ENCODE assay signal across 1 cellular context in the genomic region with DNA sequence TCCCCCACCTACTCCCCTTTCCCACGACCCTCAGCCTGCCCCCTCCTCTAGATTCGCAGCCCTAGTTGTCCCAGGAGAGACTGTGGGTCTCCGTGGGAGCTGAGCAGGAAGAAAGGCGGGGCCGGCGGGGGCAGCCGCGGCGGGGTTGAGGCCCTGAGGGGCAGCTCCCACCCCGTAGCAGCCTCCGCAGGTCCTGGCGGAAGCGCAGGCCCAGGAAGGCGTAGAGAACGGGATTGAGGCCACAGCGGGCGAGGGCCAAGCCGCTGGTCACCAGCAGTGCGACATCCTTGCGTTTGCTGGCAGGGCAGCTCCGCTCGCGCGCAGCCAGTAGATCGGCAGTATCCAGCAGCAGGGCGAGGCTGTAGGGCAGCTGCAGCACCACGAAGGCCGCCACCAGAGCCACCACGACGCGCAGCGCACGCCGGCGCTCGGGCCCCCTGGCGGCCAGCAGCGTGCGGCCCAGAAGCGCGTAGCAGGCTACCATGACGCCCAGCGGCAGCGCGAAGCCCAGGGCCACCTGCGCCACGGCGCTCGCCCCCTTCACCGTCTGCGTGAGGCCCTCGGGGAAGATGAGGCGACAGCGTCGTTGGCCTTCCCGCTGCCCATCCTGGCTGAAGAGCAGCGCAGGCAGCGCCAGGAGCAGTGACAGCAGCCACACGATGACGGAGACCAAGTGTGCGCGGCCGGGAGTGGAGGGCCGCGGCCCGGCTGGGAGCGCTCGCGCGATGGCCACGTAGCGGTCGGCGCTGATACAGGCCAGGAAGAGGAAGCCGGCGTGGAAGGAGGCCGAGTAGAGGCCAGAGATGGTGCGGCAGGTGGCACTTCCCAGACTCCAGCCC.
A peak's percentile ranks its signal among the peaks of the same experiment; 100 is the strongest.
TF ChIP-seq lines count a peak whose summit lies in the region.

No MANE protein-coding gene starts in this region.

TF ChIP-seq in GM12878, 131 proteins besides CTCF, POLR2A, EP300 and RAD21 (continues in another document):
- peak; percentile 95 for TF ChIP-seq MEF2B (IDR thresholded peaks at IDR 0.05; ENCODE audit: partially characterized antibody, poor library complexity, severe bottlenecking)
- TF ChIP-seq NFXL1 (IDR thresholded peaks at IDR 0.05; ENCODE audit: borderline replicate concordance) = no peak
- TF ChIP-seq BCL11A (IDR thresholded peaks at IDR 0.05; ENCODE audit: low read depth, low read length) = no peak
- no peak for TF ChIP-seq NRF1 (conservative IDR thresholded peaks at IDR 0.05; ENCODE audit: low read depth, low read length)
- TF ChIP-seq ZNF622 (IDR thresholded peaks at IDR 0.05) = no peak
- TF ChIP-seq, protein P1, sequence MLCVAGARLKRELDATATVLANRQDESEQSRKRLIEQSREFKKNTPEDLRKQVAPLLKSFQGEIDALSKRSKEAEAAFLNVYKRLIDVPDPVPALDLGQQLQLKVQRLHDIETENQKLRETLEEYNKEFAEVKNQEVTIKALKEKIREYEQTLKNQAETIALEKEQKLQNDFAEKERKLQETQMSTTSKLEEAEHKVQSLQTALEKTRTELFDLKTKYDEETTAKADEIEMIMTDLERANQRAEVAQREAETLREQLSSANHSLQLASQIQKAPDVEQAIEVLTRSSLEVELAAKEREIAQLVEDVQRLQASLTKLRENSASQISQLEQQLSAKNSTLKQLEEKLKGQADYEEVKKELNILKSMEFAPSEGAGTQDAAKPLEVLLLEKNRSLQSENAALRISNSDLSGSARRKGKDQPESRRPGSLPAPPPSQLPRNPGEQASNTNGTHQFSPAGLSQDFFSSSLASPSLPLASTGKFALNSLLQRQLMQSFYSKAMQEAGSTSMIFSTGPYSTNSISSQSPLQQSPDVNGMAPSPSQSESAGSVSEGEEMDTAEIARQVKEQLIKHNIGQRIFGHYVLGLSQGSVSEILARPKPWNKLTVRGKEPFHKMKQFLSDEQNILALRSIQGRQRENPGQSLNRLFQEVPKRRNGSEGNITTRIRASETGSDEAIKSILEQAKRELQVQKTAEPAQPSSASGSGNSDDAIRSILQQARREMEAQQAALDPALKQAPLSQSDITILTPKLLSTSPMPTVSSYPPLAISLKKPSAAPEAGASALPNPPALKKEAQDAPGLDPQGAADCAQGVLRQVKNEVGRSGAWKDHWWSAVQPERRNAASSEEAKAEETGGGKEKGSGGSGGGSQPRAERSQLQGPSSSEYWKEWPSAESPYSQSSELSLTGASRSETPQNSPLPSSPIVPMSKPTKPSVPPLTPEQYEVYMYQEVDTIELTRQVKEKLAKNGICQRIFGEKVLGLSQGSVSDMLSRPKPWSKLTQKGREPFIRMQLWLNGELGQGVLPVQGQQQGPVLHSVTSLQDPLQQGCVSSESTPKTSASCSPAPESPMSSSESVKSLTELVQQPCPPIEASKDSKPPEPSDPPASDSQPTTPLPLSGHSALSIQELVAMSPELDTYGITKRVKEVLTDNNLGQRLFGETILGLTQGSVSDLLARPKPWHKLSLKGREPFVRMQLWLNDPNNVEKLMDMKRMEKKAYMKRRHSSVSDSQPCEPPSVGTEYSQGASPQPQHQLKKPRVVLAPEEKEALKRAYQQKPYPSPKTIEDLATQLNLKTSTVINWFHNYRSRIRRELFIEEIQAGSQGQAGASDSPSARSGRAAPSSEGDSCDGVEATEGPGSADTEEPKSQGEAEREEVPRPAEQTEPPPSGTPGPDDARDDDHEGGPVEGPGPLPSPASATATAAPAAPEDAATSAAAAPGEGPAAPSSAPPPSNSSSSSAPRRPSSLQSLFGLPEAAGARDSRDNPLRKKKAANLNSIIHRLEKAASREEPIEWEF (IDR thresholded peaks at IDR 0.05; ENCODE audit: insufficient replicate concordance, low read depth, low read length) = peak; percentile 40
- TF ChIP-seq ETV6 (conservative IDR thresholded peaks at IDR 0.05 in 1 of 2, IDR thresholded peaks at IDR 0.05 in 1 of 2; ENCODE audit: borderline replicate concordance in 1 of 2, low read depth in 1 of 2) = 0 out of 4 replicates have a peak, but pooled peaks of 1 of the 2 experiments have one; percentile 22
- peak; percentile 99 for TF ChIP-seq GATAD2B (conservative IDR thresholded peaks at IDR 0.05; ENCODE audit: low read depth)
- TF ChIP-seq BMI1 (IDR thresholded peaks at IDR 0.05; ENCODE audit: borderline replicate concordance) = no peak
- TF ChIP-seq GABPA (IDR thresholded peaks at IDR 0.05; ENCODE audit: low read depth) = no peak
- peak; percentile 71 for TF ChIP-seq SIN3A (IDR thresholded peaks at IDR 0.05; ENCODE audit: low read depth, low read length)
- peak; percentile 32; the same call in 1 of the 2 replicates for TF ChIP-seq POLR2AphosphoS5 (IDR thresholded peaks at IDR 0.05; ENCODE audit: low read length)
- peak; percentile 79 for TF ChIP-seq NBN (IDR thresholded peaks at IDR 0.05)
- TF ChIP-seq, protein P2, sequence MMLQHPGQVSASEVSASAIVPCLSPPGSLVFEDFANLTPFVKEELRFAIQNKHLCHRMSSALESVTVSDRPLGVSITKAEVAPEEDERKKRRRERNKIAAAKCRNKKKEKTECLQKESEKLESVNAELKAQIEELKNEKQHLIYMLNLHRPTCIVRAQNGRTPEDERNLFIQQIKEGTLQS (IDR thresholded peaks at IDR 0.05; ENCODE audit: borderline replicate concordance, extremely low read depth, low read depth, low read length) = no peak
- no peak for TF ChIP-seq SIX5 (IDR thresholded peaks at IDR 0.05; ENCODE audit: low read depth, low read length, severe bottlenecking)
- TF ChIP-seq SUZ12 (IDR thresholded peaks at IDR 0.05; ENCODE audit: unreplicated experiment) = no peak
- TF ChIP-seq, protein P3, sequence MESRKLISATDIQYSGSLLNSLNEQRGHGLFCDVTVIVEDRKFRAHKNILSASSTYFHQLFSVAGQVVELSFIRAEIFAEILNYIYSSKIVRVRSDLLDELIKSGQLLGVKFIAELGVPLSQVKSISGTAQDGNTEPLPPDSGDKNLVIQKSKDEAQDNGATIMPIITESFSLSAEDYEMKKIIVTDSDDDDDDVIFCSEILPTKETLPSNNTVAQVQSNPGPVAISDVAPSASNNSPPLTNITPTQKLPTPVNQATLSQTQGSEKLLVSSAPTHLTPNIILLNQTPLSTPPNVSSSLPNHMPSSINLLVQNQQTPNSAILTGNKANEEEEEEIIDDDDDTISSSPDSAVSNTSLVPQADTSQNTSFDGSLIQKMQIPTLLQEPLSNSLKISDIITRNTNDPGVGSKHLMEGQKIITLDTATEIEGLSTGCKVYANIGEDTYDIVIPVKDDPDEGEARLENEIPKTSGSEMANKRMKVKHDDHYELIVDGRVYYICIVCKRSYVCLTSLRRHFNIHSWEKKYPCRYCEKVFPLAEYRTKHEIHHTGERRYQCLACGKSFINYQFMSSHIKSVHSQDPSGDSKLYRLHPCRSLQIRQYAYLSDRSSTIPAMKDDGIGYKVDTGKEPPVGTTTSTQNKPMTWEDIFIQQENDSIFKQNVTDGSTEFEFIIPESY (IDR thresholded peaks at IDR 0.05) = peak; percentile 93
- TF ChIP-seq BACH1 (IDR thresholded peaks at IDR 0.05; ENCODE audit: borderline replicate concordance) = peak; percentile 19
- TF ChIP-seq, protein P4, sequence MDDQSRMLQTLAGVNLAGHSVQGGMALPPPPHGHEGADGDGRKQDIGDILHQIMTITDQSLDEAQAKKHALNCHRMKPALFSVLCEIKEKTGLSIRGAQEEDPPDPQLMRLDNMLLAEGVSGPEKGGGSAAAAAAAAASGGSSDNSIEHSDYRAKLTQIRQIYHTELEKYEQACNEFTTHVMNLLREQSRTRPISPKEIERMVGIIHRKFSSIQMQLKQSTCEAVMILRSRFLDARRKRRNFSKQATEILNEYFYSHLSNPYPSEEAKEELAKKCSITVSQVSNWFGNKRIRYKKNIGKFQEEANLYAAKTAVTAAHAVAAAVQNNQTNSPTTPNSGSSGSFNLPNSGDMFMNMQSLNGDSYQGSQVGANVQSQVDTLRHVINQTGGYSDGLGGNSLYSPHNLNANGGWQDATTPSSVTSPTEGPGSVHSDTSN (IDR thresholded peaks at IDR 0.05; ENCODE audit: insufficient replicate concordance, low read depth, low read length) = no peak
- TF ChIP-seq, protein P5, sequence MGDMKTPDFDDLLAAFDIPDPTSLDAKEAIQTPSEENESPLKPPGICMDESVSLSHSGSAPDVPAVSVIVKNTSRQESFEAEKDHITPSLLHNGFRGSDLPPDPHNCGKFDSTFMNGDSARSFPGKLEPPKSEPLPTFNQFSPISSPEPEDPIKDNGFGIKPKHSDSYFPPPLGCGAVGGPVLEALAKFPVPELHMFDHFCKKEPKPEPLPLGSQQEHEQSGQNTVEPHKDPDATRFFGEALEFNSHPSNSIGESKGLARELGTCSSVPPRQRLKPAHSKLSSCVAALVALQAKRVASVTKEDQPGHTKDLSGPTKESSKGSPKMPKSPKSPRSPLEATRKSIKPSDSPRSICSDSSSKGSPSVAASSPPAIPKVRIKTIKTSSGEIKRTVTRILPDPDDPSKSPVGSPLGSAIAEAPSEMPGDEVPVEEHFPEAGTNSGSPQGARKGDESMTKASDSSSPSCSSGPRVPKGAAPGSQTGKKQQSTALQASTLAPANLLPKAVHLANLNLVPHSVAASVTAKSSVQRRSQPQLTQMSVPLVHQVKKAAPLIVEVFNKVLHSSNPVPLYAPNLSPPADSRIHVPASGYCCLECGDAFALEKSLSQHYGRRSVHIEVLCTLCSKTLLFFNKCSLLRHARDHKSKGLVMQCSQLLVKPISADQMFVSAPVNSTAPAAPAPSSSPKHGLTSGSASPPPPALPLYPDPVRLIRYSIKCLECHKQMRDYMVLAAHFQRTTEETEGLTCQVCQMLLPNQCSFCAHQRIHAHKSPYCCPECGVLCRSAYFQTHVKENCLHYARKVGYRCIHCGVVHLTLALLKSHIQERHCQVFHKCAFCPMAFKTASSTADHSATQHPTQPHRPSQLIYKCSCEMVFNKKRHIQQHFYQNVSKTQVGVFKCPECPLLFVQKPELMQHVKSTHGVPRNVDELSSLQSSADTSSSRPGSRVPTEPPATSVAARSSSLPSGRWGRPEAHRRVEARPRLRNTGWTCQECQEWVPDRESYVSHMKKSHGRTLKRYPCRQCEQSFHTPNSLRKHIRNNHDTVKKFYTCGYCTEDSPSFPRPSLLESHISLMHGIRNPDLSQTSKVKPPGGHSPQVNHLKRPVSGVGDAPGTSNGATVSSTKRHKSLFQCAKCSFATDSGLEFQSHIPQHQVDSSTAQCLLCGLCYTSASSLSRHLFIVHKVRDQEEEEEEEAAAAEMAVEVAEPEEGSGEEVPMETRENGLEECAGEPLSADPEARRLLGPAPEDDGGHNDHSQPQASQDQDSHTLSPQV (IDR thresholded peaks at IDR 0.05) = peak; percentile 93
- no peak for TF ChIP-seq RUNX3 (IDR thresholded peaks at IDR 0.05; ENCODE audit: low read length)
- peak; percentile 89 for TF ChIP-seq IKZF1 (conservative IDR thresholded peaks at IDR 0.05)
- TF ChIP-seq CREM (IDR thresholded peaks at IDR 0.05; ENCODE audit: low read depth) = peak; percentile 64; the same call in 1 of the 2 replicates
- no peak for TF ChIP-seq SUPT20H (IDR thresholded peaks at IDR 0.05; ENCODE audit: borderline replicate concordance, control insufficient read depth, low read depth, low read length)
- no peak for TF ChIP-seq STAT1 (conservative IDR thresholded peaks at IDR 0.05)
- no peak for TF ChIP-seq CHD2 (IDR thresholded peaks at IDR 0.05; ENCODE audit: borderline replicate concordance, low read depth, low read length)
- no peak for TF ChIP-seq JUNB (IDR thresholded peaks at IDR 0.05)
- TF ChIP-seq, protein P6, sequence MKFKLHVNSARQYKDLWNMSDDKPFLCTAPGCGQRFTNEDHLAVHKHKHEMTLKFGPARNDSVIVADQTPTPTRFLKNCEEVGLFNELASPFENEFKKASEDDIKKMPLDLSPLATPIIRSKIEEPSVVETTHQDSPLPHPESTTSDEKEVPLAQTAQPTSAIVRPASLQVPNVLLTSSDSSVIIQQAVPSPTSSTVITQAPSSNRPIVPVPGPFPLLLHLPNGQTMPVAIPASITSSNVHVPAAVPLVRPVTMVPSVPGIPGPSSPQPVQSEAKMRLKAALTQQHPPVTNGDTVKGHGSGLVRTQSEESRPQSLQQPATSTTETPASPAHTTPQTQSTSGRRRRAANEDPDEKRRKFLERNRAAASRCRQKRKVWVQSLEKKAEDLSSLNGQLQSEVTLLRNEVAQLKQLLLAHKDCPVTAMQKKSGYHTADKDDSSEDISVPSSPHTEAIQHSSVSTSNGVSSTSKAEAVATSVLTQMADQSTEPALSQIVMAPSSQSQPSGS (IDR thresholded peaks at IDR 0.05; ENCODE audit: low read length) = no peak
- TF ChIP-seq, protein P7, sequence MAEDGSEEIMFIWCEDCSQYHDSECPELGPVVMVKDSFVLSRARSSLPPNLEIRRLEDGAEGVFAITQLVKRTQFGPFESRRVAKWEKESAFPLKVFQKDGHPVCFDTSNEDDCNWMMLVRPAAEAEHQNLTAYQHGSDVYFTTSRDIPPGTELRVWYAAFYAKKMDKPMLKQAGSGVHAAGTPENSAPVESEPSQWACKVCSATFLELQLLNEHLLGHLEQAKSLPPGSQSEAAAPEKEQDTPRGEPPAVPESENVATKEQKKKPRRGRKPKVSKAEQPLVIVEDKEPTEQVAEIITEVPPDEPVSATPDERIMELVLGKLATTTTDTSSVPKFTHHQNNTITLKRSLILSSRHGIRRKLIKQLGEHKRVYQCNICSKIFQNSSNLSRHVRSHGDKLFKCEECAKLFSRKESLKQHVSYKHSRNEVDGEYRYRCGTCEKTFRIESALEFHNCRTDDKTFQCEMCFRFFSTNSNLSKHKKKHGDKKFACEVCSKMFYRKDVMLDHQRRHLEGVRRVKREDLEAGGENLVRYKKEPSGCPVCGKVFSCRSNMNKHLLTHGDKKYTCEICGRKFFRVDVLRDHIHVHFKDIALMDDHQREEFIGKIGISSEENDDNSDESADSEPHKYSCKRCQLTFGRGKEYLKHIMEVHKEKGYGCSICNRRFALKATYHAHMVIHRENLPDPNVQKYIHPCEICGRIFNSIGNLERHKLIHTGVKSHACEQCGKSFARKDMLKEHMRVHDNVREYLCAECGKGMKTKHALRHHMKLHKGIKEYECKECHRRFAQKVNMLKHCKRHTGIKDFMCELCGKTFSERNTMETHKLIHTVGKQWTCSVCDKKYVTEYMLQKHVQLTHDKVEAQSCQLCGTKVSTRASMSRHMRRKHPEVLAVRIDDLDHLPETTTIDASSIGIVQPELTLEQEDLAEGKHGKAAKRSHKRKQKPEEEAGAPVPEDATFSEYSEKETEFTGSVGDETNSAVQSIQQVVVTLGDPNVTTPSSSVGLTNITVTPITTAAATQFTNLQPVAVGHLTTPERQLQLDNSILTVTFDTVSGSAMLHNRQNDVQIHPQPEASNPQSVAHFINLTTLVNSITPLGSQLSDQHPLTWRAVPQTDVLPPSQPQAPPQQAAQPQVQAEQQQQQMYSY (CRISPR knock-in tag; IDR thresholded peaks at IDR 0.05) = no peak
- peak; percentile 90 for TF ChIP-seq YY1 (IDR thresholded peaks at IDR 0.05; ENCODE audit: low read depth, low read length)
- no peak for TF ChIP-seq NR2C2 (IDR thresholded peaks at IDR 0.05; ENCODE audit: borderline replicate concordance, control insufficient read depth, insufficient read length, low read depth)
- no peak for TF ChIP-seq CHD1 (IDR thresholded peaks at IDR 0.05; ENCODE audit: low read depth, low read length)
- TF ChIP-seq, protein P8, sequence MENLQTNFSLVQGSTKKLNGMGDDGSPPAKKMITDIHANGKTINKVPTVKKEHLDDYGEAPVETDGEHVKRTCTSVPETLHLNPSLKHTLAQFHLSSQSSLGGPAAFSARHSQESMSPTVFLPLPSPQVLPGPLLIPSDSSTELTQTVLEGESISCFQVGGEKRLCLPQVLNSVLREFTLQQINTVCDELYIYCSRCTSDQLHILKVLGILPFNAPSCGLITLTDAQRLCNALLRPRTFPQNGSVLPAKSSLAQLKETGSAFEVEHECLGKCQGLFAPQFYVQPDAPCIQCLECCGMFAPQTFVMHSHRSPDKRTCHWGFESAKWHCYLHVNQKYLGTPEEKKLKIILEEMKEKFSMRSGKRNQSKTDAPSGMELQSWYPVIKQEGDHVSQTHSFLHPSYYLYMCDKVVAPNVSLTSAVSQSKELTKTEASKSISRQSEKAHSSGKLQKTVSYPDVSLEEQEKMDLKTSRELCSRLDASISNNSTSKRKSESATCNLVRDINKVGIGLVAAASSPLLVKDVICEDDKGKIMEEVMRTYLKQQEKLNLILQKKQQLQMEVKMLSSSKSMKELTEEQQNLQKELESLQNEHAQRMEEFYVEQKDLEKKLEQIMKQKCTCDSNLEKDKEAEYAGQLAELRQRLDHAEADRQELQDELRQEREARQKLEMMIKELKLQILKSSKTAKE (IDR thresholded peaks at IDR 0.05; ENCODE audit: low read depth, poor library complexity, severe bottlenecking) = no peak
